Comparison of ENCODE assay signal across 38 cellular contexts in genomic region chr10:47090042-47090441, GRCh38.
"Had no signal": no experiment of that assay in that cellular context is flagged by ENCODE, and none has a peak within 500 bp of the region (broad histone marks: within the 10 kb centered on the region; RNA-seq: fewer than 3 reads in every experiment).

No MANE protein-coding gene starts in this region.

- H3K27ac Mint-ChIP-seq: activated B cell treated with CpG ODN at 0.5 μM for 24 hours; activated CD4-positive, alpha-beta memory T cell treated with anti-CD3 and anti-CD28 coated beads for 36 hours; activated CD4-positive, alpha-beta T cell treated with anti-CD3 and anti-CD28 coated beads, Interleukin-2, amount 10 ng/mL, durations not matched to agents 24 days and 14 days; activated CD8-positive, alpha-beta T cell treated with anti-CD3 and anti-CD28 coated beads for 36 hours; activated naive CD4-positive, alpha-beta T cell treated with anti-CD3 and anti-CD28 coated beads for 36 hours; activated naive CD4-positive, alpha-beta T cell treated with anti-CD3 and anti-CD28 coated beads, Interleukin-2, amount 50 U/mL, for 72 hours; activated naive CD8-positive, alpha-beta T cell treated with anti-CD3 and anti-CD28 coated beads for 36 hours; activated T-cell treated with anti-CD3 and anti-CD28 coated beads, Interleukin-2, amount 50 U/mL, for 72 hours; activated T-helper 1 cell treated with anti-CD3 and anti-CD28 coated beads, Interleukin-12 subunit alpha, Interleukin-12 subunit beta, Interleukin-2, Interleukin-4 antibody, amounts not matched to agents 30 ng/mL and 10 ng/mL and 1 ng/mL, durations not matched to agents 14 hours and 24 hours and 36 hours; activated T-helper 17 cell treated with anti-CD3 and anti-CD28 coated beads, Interleukin-2, amount 50 U/mL, for 72 hours; T-helper 1 cell treated with Interleukin-12 subunit alpha and Interleukin-12 subunit beta and Interleukin-4 antibody, amounts not matched to agents 30 μg/mL and 1 μg/mL, for 36 hours; T-helper 2 cell treated with Interferon-gamma antibody and Interleukin-4, amounts not matched to agents 5 μg/mL and 100 μg/mL, for 36 hours had no signal

- H3K4me1 Mint-ChIP-seq: activated B cell treated with CpG ODN at 0.5 μM for 24 hours; activated T-helper 17 cell treated with anti-CD3 and anti-CD28 coated beads, Interleukin-2, amount 50 U/mL, for 72 hours; brain; central memory CD8-positive, alpha-beta T cell had no signal

- H3K4me3 ChIP-seq: adrenal gland, ascending aorta, cardiac muscle cell had no signal

- FAIRE-seq: bronchial epithelial cell, TTC549 had no signal

- H3K9me3 ChIP-seq: adrenal gland, ascending aorta had no signal

- H3K4me1 ChIP-seq: adrenal gland, ascending aorta had no signal

- H3K27ac ChIP-seq: adrenal gland, ascending aorta, cardiac muscle cell, VCaP had no signal

- ATAC-seq: activated CD8-positive, alpha-beta T cell treated with anti-CD3 and anti-CD28 coated beads for 36 hours; activated naive CD4-positive, alpha-beta T cell treated with anti-CD3 and anti-CD28 coated beads, Interleukin-2, amount 50 U/mL, for 72 hours; activated T-cell treated with anti-CD3 and anti-CD28 coated beads, Interleukin-2, amount 50 U/mL, for 4 hours; activated T-cell treated with anti-CD3 and anti-CD28 coated beads, Interleukin-2, amount 50 U/mL, for 72 hours; activated T-helper 17 cell treated with anti-CD3 and anti-CD28 coated beads, Interleukin-2, amount 50 U/mL, for 72 hours had no signal

- DNase-seq: activated B cell treated with CpG ODN at 0.5 μM for 24 hours; activated CD4-positive, alpha-beta memory T cell treated with anti-CD3 and anti-CD28 coated beads for 36 hours; activated CD4-positive, alpha-beta T cell treated with anti-CD3 and anti-CD28 coated beads for 4 hours; activated CD4-positive, alpha-beta T cell treated with anti-CD3 and anti-CD28 coated beads, Interleukin-2, amount 10 ng/mL, durations not matched to agents 24 days and 14 days; activated CD4-positive, alpha-beta T cell treated with anti-CD3 and anti-CD28 coated beads, Interleukin-2, amount 50 U/mL, for 1 hour; activated CD4-positive, alpha-beta T cell treated with anti-CD3 and anti-CD28 coated beads, Interleukin-2, amount 50 U/mL, for 4 hours; activated CD4-positive, CD25-positive, alpha-beta regulatory T cell treated with anti-CD3 and anti-CD28 coated beads, Interleukin-2, amount 50 U/mL, for 72 hours; activated CD8-positive, alpha-beta memory T cell treated with anti-CD3 and anti-CD28 coated beads, Interleukin-2, amount 50 U/mL, for 4 hours; activated CD8-positive, alpha-beta T cell treated with anti-CD3 and anti-CD28 coated beads for 36 hours; activated effector memory CD4-positive, alpha-beta T cell treated with anti-CD3 and anti-CD28 coated beads, Interleukin-2, amount 50 U/mL, for 16 hours; activated gamma-delta T cell treated with Interleukin-2 at 50 U/mL for 16 hours; activated naive CD4-positive, alpha-beta T cell; activated naive CD4-positive, alpha-beta T cell treated with anti-CD3 and anti-CD28 coated beads for 36 hours; activated naive CD4-positive, alpha-beta T cell treated with anti-CD3 and anti-CD28 coated beads, Interleukin-2, amount 50 U/mL, for 16 hours; activated naive CD8-positive, alpha-beta T cell treated with anti-CD3 and anti-CD28 coated beads for 36 hours; activated T-cell treated with anti-CD3 and anti-CD28 coated beads for 4 hours; activated T-cell treated with anti-CD3 and anti-CD28 coated beads, Interleukin-2, amount 50 U/mL, for 1 hour; activated T-cell treated with anti-CD3 and anti-CD28 coated beads, Interleukin-2, amount 50 U/mL, for 4 hours; activated T-cell treated with anti-CD3 and anti-CD28 coated beads, Interleukin-2, amount 50 U/mL, for 72 hours; amniotic stem cell; anterior cingulate cortex; caudate nucleus; cerebellar nuclear complex; T-helper 2 cell; T-helper 9 cell had no signal

- H3K36me3 ChIP-seq: adrenal gland, ascending aorta, cardiac muscle cell had no signal

- H3K27me3 ChIP-seq: adrenal gland, ascending aorta, cardiac muscle cell had no signal

- H3K4me3 Mint-ChIP-seq: activated B cell treated with CpG ODN at 0.5 μM for 24 hours; activated CD4-positive, alpha-beta memory T cell treated with anti-CD3 and anti-CD28 coated beads for 36 hours; activated CD4-positive, alpha-beta T cell treated with anti-CD3 and anti-CD28 coated beads, Interleukin-2, amount 10 ng/mL, durations not matched to agents 24 days and 14 days; activated CD8-positive, alpha-beta T cell treated with anti-CD3 and anti-CD28 coated beads for 36 hours; activated naive CD4-positive, alpha-beta T cell treated with anti-CD3 and anti-CD28 coated beads for 36 hours; activated naive CD8-positive, alpha-beta T cell treated with anti-CD3 and anti-CD28 coated beads for 36 hours; activated T-cell treated with anti-CD3 and anti-CD28 coated beads, Interleukin-2, amount 50 U/mL, for 4 hours; activated T-cell treated with anti-CD3 and anti-CD28 coated beads, Interleukin-2, amount 50 U/mL, for 72 hours; activated T-helper 1 cell treated with anti-CD3 and anti-CD28 coated beads, Interleukin-12 subunit alpha, Interleukin-12 subunit beta, Interleukin-2, Interleukin-4 antibody, amounts not matched to agents 30 ng/mL and 10 ng/mL and 1 ng/mL, durations not matched to agents 14 hours and 24 hours and 36 hours; activated T-helper 17 cell treated with anti-CD3 and anti-CD28 coated beads, Interleukin-2, amount 50 U/mL, for 72 hours; brain; central memory CD8-positive, alpha-beta T cell; T-helper 1 cell treated with Interleukin-12 subunit alpha and Interleukin-12 subunit beta and Interleukin-4 antibody, amounts not matched to agents 30 μg/mL and 1 μg/mL, for 36 hours; T-helper 2 cell treated with Interferon-gamma antibody and Interleukin-4, amounts not matched to agents 5 μg/mL and 100 μg/mL, for 36 hours had no signal

- H3K36me3 Mint-ChIP-seq: activated CD4-positive, alpha-beta memory T cell treated with anti-CD3 and anti-CD28 coated beads for 36 hours; activated naive CD4-positive, alpha-beta T cell treated with anti-CD3 and anti-CD28 coated beads, Interleukin-2, amount 50 U/mL, for 72 hours; activated naive CD8-positive, alpha-beta T cell treated with anti-CD3 and anti-CD28 coated beads for 36 hours; brain had no signal

- H3K9me3 Mint-ChIP-seq: activated CD4-positive, alpha-beta memory T cell treated with anti-CD3 and anti-CD28 coated beads for 36 hours; activated CD4-positive, alpha-beta T cell treated with anti-CD3 and anti-CD28 coated beads, Interleukin-2, amount 10 ng/mL, durations not matched to agents 24 days and 14 days; activated CD8-positive, alpha-beta T cell treated with anti-CD3 and anti-CD28 coated beads for 36 hours; activated naive CD4-positive, alpha-beta T cell treated with anti-CD3 and anti-CD28 coated beads for 36 hours; activated naive CD4-positive, alpha-beta T cell treated with anti-CD3 and anti-CD28 coated beads, Interleukin-2, amount 50 U/mL, for 72 hours; activated naive CD8-positive, alpha-beta T cell treated with anti-CD3 and anti-CD28 coated beads for 36 hours; activated T-cell treated with anti-CD3 and anti-CD28 coated beads, Interleukin-2, amount 50 U/mL, for 4 hours; activated T-cell treated with anti-CD3 and anti-CD28 coated beads, Interleukin-2, amount 50 U/mL, for 72 hours; activated T-helper 1 cell treated with anti-CD3 and anti-CD28 coated beads, Interleukin-12 subunit alpha, Interleukin-12 subunit beta, Interleukin-2, Interleukin-4 antibody, amounts not matched to agents 30 ng/mL and 10 ng/mL and 1 ng/mL, durations not matched to agents 14 hours and 24 hours and 36 hours; activated T-helper 17 cell treated with anti-CD3 and anti-CD28 coated beads, Interleukin-2, amount 50 U/mL, for 72 hours; central memory CD8-positive, alpha-beta T cell; T-helper 1 cell treated with Interleukin-12 subunit alpha and Interleukin-12 subunit beta and Interleukin-4 antibody, amounts not matched to agents 30 μg/mL and 1 μg/mL, for 36 hours; T-helper 2 cell treated with Interferon-gamma antibody and Interleukin-4, amounts not matched to agents 5 μg/mL and 100 μg/mL, for 36 hours had no signal

- H3K27me3 Mint-ChIP-seq: activated CD4-positive, alpha-beta memory T cell treated with anti-CD3 and anti-CD28 coated beads for 36 hours; activated CD4-positive, alpha-beta T cell treated with anti-CD3 and anti-CD28 coated beads, Interleukin-2, amount 10 ng/mL, durations not matched to agents 24 days and 14 days; activated CD8-positive, alpha-beta T cell treated with anti-CD3 and anti-CD28 coated beads for 36 hours; activated naive CD8-positive, alpha-beta T cell treated with anti-CD3 and anti-CD28 coated beads for 36 hours; activated T-helper 17 cell treated with anti-CD3 and anti-CD28 coated beads, Interleukin-2, amount 50 U/mL, for 72 hours; brain had no signal
